21 cellular contexts compared by ENCODE assay signal in genomic region chr6:72857791-72858190, GRCh38.
DNase-seq lines count a peak whose midpoint lies in the region; ATAC-seq, FAIRE-seq and TF ChIP-seq lines count a peak whose summit lies in the region.
"Had no signal": no experiment of that assay in that cellular context is flagged by ENCODE, and none has a peak within 500 bp of the region (broad histone marks: within the 10 kb centered on the region; RNA-seq: fewer than 3 reads in every experiment).

No MANE protein-coding gene starts in this region.

- H3K4me3 Mint-ChIP-seq in activated T-cell treated with anti-CD3 and anti-CD28 coated beads, Interleukin-2, amount 50 U/mL, for 72 hours: no peak overlapping the region
- H3K4me3 Mint-ChIP-seq: activated naive CD8-positive, alpha-beta T cell treated with anti-CD3 and anti-CD28 coated beads for 36 hours; activated T-helper 1 cell treated with anti-CD3 and anti-CD28 coated beads, Interleukin-12 subunit alpha, Interleukin-12 subunit beta, Interleukin-2, Interleukin-4 antibody, amounts not matched to agents 30 ng/mL and 10 ng/mL and 1 ng/mL, durations not matched to agents 14 hours and 24 hours and 36 hours; B cell; stimulated activated naive CD8-positive, alpha-beta T cell treated with anti-CD3 and anti-CD28 coated beads, Interleukin-15, Interleukin-2, amounts not matched to agents 100 ng/mL and 50 ng/mL, for 24 hours had no signal

- FAIRE-seq in H54 (lab: Jason Lieb, UNC) (peak; percentile 43), RCC 7860 (lab: Jason Lieb, UNC) (no peak)
- FAIRE-seq: islet of Langerhans had no signal

- no peaks in the 10 kb centered on the region for H4K20me1 ChIP-seq in fibroblast of lung (ENCODE audit: control insufficient read depth, extremely low read depth, insufficient read depth, low read length)

- no peaks in the 10 kb centered on the region for H3K36me3 ChIP-seq in fibroblast of lung (ENCODE audit: control insufficient read depth, insufficient read depth, low read length)
- no peaks in the 10 kb centered on the region for H3K36me3 ChIP-seq in MG63
- H3K36me3 ChIP-seq: lower lobe of right lung, ovary, tibial nerve had no signal

- no peak for TF ChIP-seq POLR2A in H54 (IDR thresholded peaks at IDR 0.05; ENCODE audit: low read depth, low read length)

- no peaks in the 10 kb centered on the region for H3K36me3 Mint-ChIP-seq in activated T-cell treated with anti-CD3 and anti-CD28 coated beads, Interleukin-2, amount 50 U/mL, for 72 hours (ENCODE audit: insufficient read depth in 2 of 2)

- no peak overlapping the region for H3K27ac Mint-ChIP-seq in activated T-cell treated with anti-CD3 and anti-CD28 coated beads, Interleukin-2, amount 50 U/mL, for 72 hours
- H3K27ac Mint-ChIP-seq: activated naive CD8-positive, alpha-beta T cell treated with anti-CD3 and anti-CD28 coated beads for 36 hours; activated T-helper 1 cell treated with anti-CD3 and anti-CD28 coated beads, Interleukin-12 subunit alpha, Interleukin-12 subunit beta, Interleukin-2, Interleukin-4 antibody, amounts not matched to agents 30 ng/mL and 10 ng/mL and 1 ng/mL, durations not matched to agents 14 hours and 24 hours and 36 hours; B cell; stimulated activated naive CD8-positive, alpha-beta T cell treated with anti-CD3 and anti-CD28 coated beads, Interleukin-15, Interleukin-2, amounts not matched to agents 100 ng/mL and 50 ng/mL, for 24 hours had no signal

- H3K27ac ChIP-seq in fibroblast of lung (ENCODE audit: insufficient read depth, low read length): no peak overlapping the region
- H3K27ac ChIP-seq: lower lobe of right lung, ovary, tibial nerve had no signal

- H3K4me3 ChIP-seq in fibroblast of lung (replicated peaks in 1 of 4; ENCODE audit: control extremely low read depth in 1 of 4, insufficient read depth in 1 of 4, low read depth in 3 of 4, low read length in 4 of 4): no peak overlapping the region
- H3K4me3 ChIP-seq in retinal pigment epithelial cell (ENCODE audit: low read length): no peak overlapping the region
- no peak overlapping the region for H3K4me3 ChIP-seq in MG63
- H3K4me3 ChIP-seq: lower lobe of right lung, ovary, tibial nerve had no signal

- DNase-seq in H54 (ENCODE audit: insufficient read length, low spot score) (peak; percentile 2), RCC 7860 (ENCODE audit: low spot score) (peak; percentile 12), fibroblast of lung (ENCODE audit: low read depth in 2 of 2) (peak; percentile 42 to 58), retinal pigment epithelial cell (ENCODE audit: low read depth) (peak; percentile 27), MG63 (no peak)
- DNase-seq in activated T-cell treated with anti-CD3 and anti-CD28 coated beads, Interleukin-2, amount 50 U/mL, for 72 hours: no peak
- DNase-seq: activated naive CD8-positive, alpha-beta T cell treated with anti-CD3 and anti-CD28 coated beads for 36 hours; COR-L47; GOT3; lower lobe of right lung; NCI-H1436 treated with DMSO at 0.1 percent for 48 hours; NCI-H748 treated with DMSO at 0.1 percent for 48 hours; ovary; stimulated activated CD4-positive, alpha-beta T cell treated with anti-CD3 and anti-CD28 coated beads, Interleukin-1b, Interleukin-23, amount 100 ng/mL, for 48 hours; T-helper 9 cell had no signal

- H3K9me3 ChIP-seq in fibroblast of lung (ENCODE audit: control insufficient read depth, insufficient read depth, low read depth, low read length) (no peaks in the 10 kb centered on the region), MG63 (no peaks in the 10 kb centered on the region)
- H3K9me3 ChIP-seq: lower lobe of right lung, ovary, tibial nerve had no signal

- no peaks in the 10 kb centered on the region for H3K79me2 ChIP-seq in fibroblast of lung (ENCODE audit: control insufficient read depth, insufficient read depth, low read length)

- peaks cover 11% of the 10 kb centered on the region for H3K4me1 ChIP-seq in fibroblast of lung (ENCODE audit: control insufficient read depth, extremely low read depth, insufficient read depth, low read length)
- H3K4me1 ChIP-seq: lower lobe of right lung had no signal

- TF ChIP-seq CTCF in fibroblast of lung (conservative IDR thresholded peaks at IDR 0.05 in 1 of 2, IDR thresholded peaks at IDR 0.05 in 1 of 2; ENCODE audit: low read depth in 1 of 2, low read length in 2 of 2) (no peak), retinal pigment epithelial cell (conservative IDR thresholded peaks at IDR 0.05; ENCODE audit: low read depth, low read length) (no peak)

- peaks cover 10% of the 10 kb centered on the region for H3K4me1 Mint-ChIP-seq in activated T-cell treated with anti-CD3 and anti-CD28 coated beads, Interleukin-2, amount 50 U/mL, for 72 hours (ENCODE audit: low read depth)

- no peak for ATAC-seq in GM21576 (IDR thresholded peaks at IDR 0.05; ENCODE audit: unreplicated experiment)
- no peak for ATAC-seq in activated T-cell treated with anti-CD3 and anti-CD28 coated beads, Interleukin-2, amount 50 U/mL, for 72 hours (replicated peaks in 1 of 2)
- ATAC-seq: lower lobe of right lung had no signal

- H3K4me2 ChIP-seq in fibroblast of lung (ENCODE audit: extremely low read depth, insufficient read depth, low read length): no peak overlapping the region

- no peaks in the 10 kb centered on the region for H3K9me3 Mint-ChIP-seq in activated T-cell treated with anti-CD3 and anti-CD28 coated beads, Interleukin-2, amount 50 U/mL, for 72 hours
- H3K9me3 Mint-ChIP-seq: activated naive CD8-positive, alpha-beta T cell treated with anti-CD3 and anti-CD28 coated beads for 36 hours; activated T-helper 1 cell treated with anti-CD3 and anti-CD28 coated beads, Interleukin-12 subunit alpha, Interleukin-12 subunit beta, Interleukin-2, Interleukin-4 antibody, amounts not matched to agents 30 ng/mL and 10 ng/mL and 1 ng/mL, durations not matched to agents 14 hours and 24 hours and 36 hours; stimulated activated naive CD8-positive, alpha-beta T cell treated with anti-CD3 and anti-CD28 coated beads, Interleukin-15, Interleukin-2, amounts not matched to agents 100 ng/mL and 50 ng/mL, for 24 hours had no signal

- H3K27me3 ChIP-seq in fibroblast of lung (ENCODE audit: control insufficient read depth, insufficient read depth, low read length) (no peaks in the 10 kb centered on the region), MG63 (no peaks in the 10 kb centered on the region)
- H3K27me3 ChIP-seq: ovary, tibial nerve had no signal

- H3K27me3 Mint-ChIP-seq in activated T-cell treated with anti-CD3 and anti-CD28 coated beads, Interleukin-2, amount 50 U/mL, for 72 hours (ENCODE audit: low read depth): no peaks in the 10 kb centered on the region
- H3K27me3 Mint-ChIP-seq: activated naive CD8-positive, alpha-beta T cell treated with anti-CD3 and anti-CD28 coated beads for 36 hours; B cell; stimulated activated naive CD8-positive, alpha-beta T cell treated with anti-CD3 and anti-CD28 coated beads, Interleukin-15, Interleukin-2, amounts not matched to agents 100 ng/mL and 50 ng/mL, for 24 hours had no signal

- no peak overlapping the region for H2AFZ ChIP-seq in fibroblast of lung (ENCODE audit: low read length)

- no peak overlapping the region for H3K9ac ChIP-seq in fibroblast of lung (ENCODE audit: insufficient read depth, low read length)

Comparison
In these comparisons a context has a peak if more than half of its experiments do, and no peak if none do; other contexts are left out.
1. DNase-seq: peak in H54 (single experiment), RCC 7860 (single experiment), fibroblast of lung (2 of 2) and retinal pigment epithelial cell (single experiment); none in MG63 (single experiment) and activated T-cell treated with anti-CD3 and anti-CD28 coated beads, Interleukin-2, amount 50 U/mL, for 72 hours (0 of 2).